In the genomic region with DNA sequence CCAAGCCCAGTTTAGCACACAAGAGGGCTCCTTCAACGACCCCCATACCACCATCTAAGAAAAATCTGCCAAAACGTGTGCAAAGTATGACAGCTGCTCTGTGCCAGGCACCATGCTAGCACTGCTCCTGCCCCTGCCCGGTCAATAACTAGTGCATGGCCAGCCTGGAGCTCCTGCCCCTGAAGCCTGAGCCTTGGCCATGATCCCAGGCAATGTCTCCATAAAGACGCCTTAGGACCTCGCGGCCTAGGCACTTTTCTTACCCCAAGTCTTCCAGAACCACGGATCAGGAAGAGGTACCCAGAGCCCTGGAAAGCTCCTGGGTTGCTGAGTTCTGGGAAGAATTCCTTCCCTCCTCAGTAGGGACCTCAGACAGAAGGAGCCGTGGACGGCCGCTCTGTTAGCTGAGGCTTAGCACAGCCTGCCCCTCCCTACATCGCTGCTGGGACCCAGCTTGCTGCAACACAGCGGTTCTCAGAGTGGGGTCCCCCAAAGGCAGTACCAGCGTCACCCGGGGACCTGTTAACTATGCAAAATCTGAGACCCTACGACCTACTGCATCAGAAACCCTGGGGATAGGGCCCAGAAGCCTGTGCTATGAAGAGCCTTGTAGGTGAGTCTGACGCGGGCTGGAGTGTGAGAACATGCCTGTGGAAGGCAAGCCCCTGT, we compare ENCODE assay signal across 28 cellular contexts.
DNase-seq lines count a peak whose midpoint lies in the region; ATAC-seq and TF ChIP-seq lines count a peak whose summit lies in the region.
"Had no signal": no experiment of that assay in that cellular context is flagged by ENCODE, and none has a peak within 500 bp of the region (broad histone marks: within the 10 kb centered on the region; RNA-seq: fewer than 3 reads in every experiment).

No MANE protein-coding gene starts in this region.

- no peaks in the 10 kb centered on the region for H3K36me3 Mint-ChIP-seq in activated CD4-positive, alpha-beta T cell treated with anti-CD3 and anti-CD28 coated beads, Interleukin-2, amount 10 ng/mL, durations not matched to agents 24 days and 14 days (ENCODE audit: low read depth)
- H3K36me3 Mint-ChIP-seq in activated CD4-positive, alpha-beta T cell treated with anti-CD3 and anti-CD28 coated beads, Interleukin-2, amount 10 ng/mL, durations not matched to agents 7 days and 5 days (ENCODE audit: low read depth), result no peaks in the 10 kb centered on the region
- H3K36me3 Mint-ChIP-seq: activated CD4-positive, alpha-beta memory T cell treated with anti-CD3 and anti-CD28 coated beads for 36 hours; memory B cell had no signal

- TF ChIP-seq CTCF in lung (IDR thresholded peaks at IDR 0.05; ENCODE audit: control extremely low read depth, extremely low read depth), result no peak

- CTCF ChIA-PET in activated CD4-positive, alpha-beta T cell treated with anti-CD3 and anti-CD28 coated beads, Interleukin-2, amount 10 ng/mL, durations not matched to agents 7 days and 5 days (lab: Charles Lee), result no interaction called here

- H3K9me3 ChIP-seq in lung (ENCODE audit: control insufficient read depth in 2 of 2, insufficient read depth in 1 of 2, low read length in 1 of 2), result no peaks in the 10 kb centered on the region
- H3K9me3 ChIP-seq in skeletal muscle tissue (ENCODE audit: control insufficient read depth in 3 of 3, low read length in 3 of 3), result peaks cover 0 to 9% (median 3%) of the 10 kb centered on the region in 3 donors
- no peaks in the 10 kb centered on the region for H3K9me3 ChIP-seq in aorta (ENCODE audit: control insufficient read depth, low read length)
- H3K9me3 ChIP-seq: Peyer's patch, psoas muscle, thyroid gland had no signal

- H3K27me3 ChIP-seq in lung (ENCODE audit: control insufficient read depth, insufficient read depth) (no peaks in the 10 kb centered on the region), skeletal muscle tissue (ENCODE audit: control insufficient read depth in 3 of 3, insufficient read depth in 3 of 3, low read length in 3 of 3) (peaks cover 0 to 2% (median 2%) of the 10 kb centered on the region in 3 donors), aorta (ENCODE audit: control insufficient read depth in 1 of 2, insufficient read depth in 2 of 2, low read length in 1 of 2) (no peaks in the 10 kb centered on the region)
- H3K27me3 ChIP-seq: brain microvascular endothelial cell, hepatocyte, Peyer's patch, thyroid gland had no signal

- H3K4me1 ChIP-seq in lung (ENCODE audit: control insufficient read depth in 2 of 2, insufficient read depth in 2 of 2, low read length in 2 of 2), result peaks cover 0 to 3% of the 10 kb centered on the region in 2 donors
- H3K4me1 ChIP-seq in skeletal muscle tissue (ENCODE audit: control insufficient read depth in 3 of 3, insufficient read depth in 3 of 3, low read length in 3 of 3), result peaks cover 5 to 9% (median 6%) of the 10 kb centered on the region in 3 donors
- peaks cover 0 to 2% of the 10 kb centered on the region in 2 donors for H3K4me1 ChIP-seq in aorta (ENCODE audit: control insufficient read depth in 1 of 2, insufficient read depth in 2 of 2, low read length in 2 of 2)
- H3K4me1 ChIP-seq: Peyer's patch, psoas muscle, thyroid gland had no signal

- intact Hi-C loops in activated CD4-positive, alpha-beta T cell treated with anti-CD3 and anti-CD28 coated beads, Interleukin-2, amount 10 ng/mL, durations not matched to agents 24 days and 14 days (cut with micrococcal nuclease), result no loop called here
- intact Hi-C loops in aorta (cut with DNase I), result no loop called here

- H3K9ac ChIP-seq in skeletal muscle tissue (ENCODE audit: low read depth in 1 of 3, low read length in 3 of 3), result no peak overlapping the region

- H3K36me3 ChIP-seq in lung (ENCODE audit: control insufficient read depth in 2 of 2, insufficient read depth in 2 of 2, low read length in 2 of 2) (no peaks in the 10 kb centered on the region), skeletal muscle tissue (ENCODE audit: control insufficient read depth in 3 of 3, insufficient read depth in 3 of 3, low read length in 3 of 3) (no peaks in the 10 kb centered on the region), aorta (ENCODE audit: control insufficient read depth in 1 of 2, insufficient read depth in 2 of 2, low read length in 1 of 2) (no peaks in the 10 kb centered on the region)
- H3K36me3 ChIP-seq: brain microvascular endothelial cell, Peyer's patch, thyroid gland had no signal

- WGBS in lung, 2 donors, result 90 to 93% methylated on average over 17 of the region's 17 CpGs
- 84 to 89% methylated on average over 17 of the region's 17 CpGs for WGBS in aorta, 2 donors

- H3K4me3 Mint-ChIP-seq in activated CD4-positive, alpha-beta T cell treated with anti-CD3 and anti-CD28 coated beads, Interleukin-2, amount 10 ng/mL, durations not matched to agents 24 days and 14 days, result no peak overlapping the region
- no peak overlapping the region for H3K4me3 Mint-ChIP-seq in activated CD4-positive, alpha-beta T cell treated with anti-CD3 and anti-CD28 coated beads, Interleukin-2, amount 10 ng/mL, durations not matched to agents 7 days and 5 days
- H3K4me3 Mint-ChIP-seq: activated CD4-positive, alpha-beta memory T cell treated with anti-CD3 and anti-CD28 coated beads for 36 hours; activated naive CD4-positive, alpha-beta T cell treated with anti-CD3 and anti-CD28 coated beads for 36 hours; memory B cell had no signal

- H3K4me3 ChIP-seq in lung (no peak overlapping the region), skeletal muscle tissue (ENCODE audit: low read length in 3 of 3) (no peak overlapping the region), aorta (ENCODE audit: low read length in 2 of 2) (no peak overlapping the region)
- H3K4me3 ChIP-seq: hepatocyte, Peyer's patch, psoas muscle, skin epidermis, thyroid gland had no signal

- DNase-seq in activated CD4-positive, alpha-beta T cell treated with anti-CD3 and anti-CD28 coated beads, Interleukin-2, amount 10 ng/mL, durations not matched to agents 24 days and 14 days, result peak; percentile 31
- DNase-seq in activated CD4-positive, alpha-beta T cell treated with anti-CD3 and anti-CD28 coated beads, Interleukin-2, amount 10 ng/mL, durations not matched to agents 7 days and 5 days, result no peak
- peak; percentile 22 for DNase-seq in lung (ENCODE audit: low spot score)
- DNase-seq in aorta, result peak in 1 of 2 donors; percentile 34
- no peak for DNase-seq in LoVo (ENCODE audit: low spot score)
- DNase-seq: activated CD4-positive, alpha-beta memory T cell treated with anti-CD3 and anti-CD28 coated beads for 36 hours; activated naive CD4-positive, alpha-beta T cell treated with anti-CD3 and anti-CD28 coated beads for 36 hours; brain microvascular endothelial cell; C1 segment of cervical spinal cord; DMS153; HCEC 1CT; NCI-H1436 treated with DMSO at 0.1 percent for 48 hours; NCI-H345; NCI-H748 treated with DMSO at 0.1 percent for 48 hours; Peyer's patch; psoas muscle; SIG-M5; stimulated activated naive CD4-positive, alpha-beta T cell treated with Interleukin-2 at 50 U/mL for 16 hours; thyroid gland had no signal

- no peaks in the 10 kb centered on the region for H3K4me1 Mint-ChIP-seq in activated CD4-positive, alpha-beta T cell treated with anti-CD3 and anti-CD28 coated beads, Interleukin-2, amount 10 ng/mL, durations not matched to agents 24 days and 14 days
- H3K4me1 Mint-ChIP-seq in activated CD4-positive, alpha-beta T cell treated with anti-CD3 and anti-CD28 coated beads, Interleukin-2, amount 10 ng/mL, durations not matched to agents 7 days and 5 days, result no peaks in the 10 kb centered on the region
- H3K4me1 Mint-ChIP-seq: memory B cell had no signal

- H3K9me3 Mint-ChIP-seq in activated CD4-positive, alpha-beta T cell treated with anti-CD3 and anti-CD28 coated beads, Interleukin-2, amount 10 ng/mL, durations not matched to agents 24 days and 14 days, result no peaks in the 10 kb centered on the region
- no peaks in the 10 kb centered on the region for H3K9me3 Mint-ChIP-seq in activated CD4-positive, alpha-beta T cell treated with anti-CD3 and anti-CD28 coated beads, Interleukin-2, amount 10 ng/mL, durations not matched to agents 7 days and 5 days
- H3K9me3 Mint-ChIP-seq: activated naive CD4-positive, alpha-beta T cell treated with anti-CD3 and anti-CD28 coated beads for 36 hours had no signal

- peaks cover 3% of the 10 kb centered on the region for H3K27me3 Mint-ChIP-seq in activated CD4-positive, alpha-beta T cell treated with anti-CD3 and anti-CD28 coated beads, Interleukin-2, amount 10 ng/mL, durations not matched to agents 24 days and 14 days
- peaks cover 8% of the 10 kb centered on the region for H3K27me3 Mint-ChIP-seq in activated CD4-positive, alpha-beta T cell treated with anti-CD3 and anti-CD28 coated beads, Interleukin-2, amount 10 ng/mL, durations not matched to agents 7 days and 5 days

- H3K27ac Mint-ChIP-seq in activated CD4-positive, alpha-beta T cell treated with anti-CD3 and anti-CD28 coated beads, Interleukin-2, amount 10 ng/mL, durations not matched to agents 24 days and 14 days, result no peak overlapping the region
- H3K27ac Mint-ChIP-seq in activated CD4-positive, alpha-beta T cell treated with anti-CD3 and anti-CD28 coated beads, Interleukin-2, amount 10 ng/mL, durations not matched to agents 7 days and 5 days, result no peak overlapping the region
- H3K27ac Mint-ChIP-seq: activated CD4-positive, alpha-beta memory T cell treated with anti-CD3 and anti-CD28 coated beads for 36 hours; activated naive CD4-positive, alpha-beta T cell treated with anti-CD3 and anti-CD28 coated beads for 36 hours; memory B cell had no signal

- POLR2A ChIA-PET in activated CD4-positive, alpha-beta T cell treated with anti-CD3 and anti-CD28 coated beads, Interleukin-2, amount 10 ng/mL, durations not matched to agents 7 days and 5 days (lab: Charles Lee), result no interaction called here

- ATAC-seq in lung (ENCODE audit: insufficient read depth, low FRiP score) (no peak), aorta (ENCODE audit: low FRiP score) (no peak), GM21576 (IDR thresholded peaks at IDR 0.05; ENCODE audit: unreplicated experiment) (no peak), esophagus mucosa (no peak)
- ATAC-seq: activated CD4-positive, CD25-positive, alpha-beta regulatory T cell treated with anti-CD3 and anti-CD28 coated beads, Interleukin-2, amount 50 U/mL, for 24 hours; HepG2; psoas muscle had no signal

- no peak overlapping the region for H3K27ac ChIP-seq in lung (ENCODE audit: low read depth in 1 of 2, low read length in 1 of 2)
- H3K27ac ChIP-seq in skeletal muscle tissue (ENCODE audit: low read depth, low read length), result peak overlapping the region; percentile 71
- peak overlapping the region; percentile 88 to 98 for H3K27ac ChIP-seq in aorta (ENCODE audit: low read depth in 1 of 2, low read length in 2 of 2)
- H3K27ac ChIP-seq: 22Rv1, brain microvascular endothelial cell had no signal

Comparison
In these comparisons a context has a peak if more than half of its experiments do, and no peak if none do; other contexts are left out.
1. DNase-seq: peak in activated CD4-positive, alpha-beta T cell treated with anti-CD3 and anti-CD28 coated beads, Interleukin-2, amount 10 ng/mL, durations not matched to agents 24 days and 14 days (single experiment) and lung (single experiment); none in activated CD4-positive, alpha-beta T cell treated with anti-CD3 and anti-CD28 coated beads, Interleukin-2, amount 10 ng/mL, durations not matched to agents 7 days and 5 days (single experiment) and LoVo (single experiment).
2. H3K27ac ChIP-seq: peak in skeletal muscle tissue (single experiment) and aorta (2 of 2); none in lung (0 of 2).